ENCODE assay signal across 8 cellular contexts in genomic region chr14:105974902-105975301, GRCh38.
A peak's percentile ranks its signal among the peaks of the same experiment; 100 is the strongest.
DNase-seq lines count a peak whose midpoint lies in the region; ATAC-seq and TF ChIP-seq lines count a peak whose summit lies in the region.

No MANE protein-coding gene starts in this region.

- no peak overlapping the region for H2AFZ ChIP-seq in PC-3 (ENCODE audit: low read length)

- H3K9ac ChIP-seq in PC-3 (ENCODE audit: low read length), result no peak overlapping the region

- no TSS peak for BruUV-seq in PC-3 (replicated peaks; lab: Mats Ljungman, UMichigan)

- no peaks in the 10 kb centered on the region for H3K9me3 ChIP-seq in PC-3 (ENCODE audit: low read length)

- H3K27ac ChIP-seq in PC-3 (ENCODE audit: low read length), result no peak overlapping the region

- TF ChIP-seq CTCF in PC-3 (conservative IDR thresholded peaks at IDR 0.05; ENCODE audit: low read depth, low read length), result no peak; the same call in 1 of the 2 replicates

- no peaks in the 10 kb centered on the region for H3K36me3 ChIP-seq in PC-3 (ENCODE audit: low read depth, low read length)

- CTCF ChIA-PET in PC-3 (lab: Charles Lee), result no interaction called here

- in situ Hi-C loops in G401 (cut with HindIII; ENCODE audit: low sequenced_read_pairs), result no loop called here

- no peaks in the 10 kb centered on the region for H3K9me2 ChIP-seq in PC-3 (replicated peaks; ENCODE audit: low read length)

- H3K4me3 ChIP-seq in PC-3 (ENCODE audit: low read length), result no peak overlapping the region

- H3K4me2 ChIP-seq in PC-3 (ENCODE audit: low read length), result no peak overlapping the region

- H3K27me3 ChIP-seq in PC-3 (ENCODE audit: low read length), result peaks cover 3% of the 10 kb centered on the region

- H3K4me1 ChIP-seq in PC-3 (ENCODE audit: insufficient read depth, low read length), result no peaks in the 10 kb centered on the region

- no peaks in the 10 kb centered on the region for H3F3A ChIP-seq in PC-3 (ENCODE audit: low read length, unreplicated experiment)

- DNase-seq in G401 (ENCODE audit: low spot score) (peak; percentile 2), NCI-H524 treated with DMSO at 0.1 percent for 48 hours (lab: John Stamatoyannopoulos, UW) (peak; percentile 12), activated T-cell treated with anti-CD3 and anti-CD28 coated beads for 24 hours (ENCODE audit: low read depth) (peak; percentile 53), hippocampal formation (lab: John Stamatoyannopoulos, UW) (no peak), PC-3 (no peak)
- DNase-seq in stimulated activated CD4-positive, alpha-beta T cell treated with anti-CD3 and anti-CD28 coated beads, Interleukin-1b, Interleukin-23, amount 100 ng/mL, for 24 hours (ENCODE audit: low read depth in 4 of 4, low spot score in 1 of 4), result peak; percentile 39 to 57 (median 52)

- no peaks in the 10 kb centered on the region for H4K20me1 ChIP-seq in PC-3 (ENCODE audit: low read length)

- ATAC-seq in HG02759 (IDR thresholded peaks at IDR 0.05; ENCODE audit: unreplicated experiment) (no peak), PC-3 (no peak), HG03565 (IDR thresholded peaks at IDR 0.05; ENCODE audit: unreplicated experiment) (no peak)

- intact Hi-C loops in PC-3 (cut with micrococcal nuclease), result no loop called here

- POLR2A ChIA-PET in PC-3 (lab: Charles Lee; ENCODE audit: unreplicated experiment), result no interaction called here

- H3K79me2 ChIP-seq in PC-3 (ENCODE audit: low read length), result no peaks in the 10 kb centered on the region

Comparison
In these comparisons a context has a peak if more than half of its experiments do, and no peak if none do; other contexts are left out.
1. DNase-seq: peak in G401 (single experiment), NCI-H524 treated with DMSO at 0.1 percent for 48 hours (single experiment), activated T-cell treated with anti-CD3 and anti-CD28 coated beads for 24 hours (single experiment) and stimulated activated CD4-positive, alpha-beta T cell treated with anti-CD3 and anti-CD28 coated beads, Interleukin-1b, Interleukin-23, amount 100 ng/mL, for 24 hours (4 of 4); none in hippocampal formation (0 of 2) and PC-3 (single experiment).